Comparison of ENCODE assay signal across 1 cellular context in the genomic region with DNA sequence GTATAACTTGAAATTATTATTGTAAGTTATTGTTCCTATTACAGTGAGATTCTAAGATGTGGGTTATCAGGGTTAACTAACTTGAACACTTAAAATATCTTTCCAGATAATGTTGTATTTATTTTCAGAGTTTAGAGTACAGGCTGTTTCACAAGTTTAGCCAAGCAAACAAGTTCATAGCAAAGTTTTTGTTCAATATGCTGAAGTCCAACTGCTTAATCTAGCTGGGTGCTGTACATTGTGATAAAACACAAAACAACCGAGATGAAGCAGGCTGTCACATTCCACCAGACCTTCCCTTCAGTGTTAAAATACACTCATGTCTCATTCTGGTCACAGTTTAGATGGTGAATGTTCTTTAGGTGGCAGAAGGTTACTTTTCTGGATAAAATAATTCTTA.
TF ChIP-seq lines count a peak whose summit lies in the region.

No MANE protein-coding gene starts in this region.

TF ChIP-seq in liver, 16 proteins besides CTCF, POLR2A, EP300 and RAD21 (continued from another document):
- TF ChIP-seq FOXA2 (IDR thresholded peaks at IDR 0.05) (peak; percentile 69), FOXA1 (IDR thresholded peaks at IDR 0.05) (peak; percentile 68), SP1 (IDR thresholded peaks at IDR 0.05) (peak; percentile 91), GABPA (IDR thresholded peaks at IDR 0.05 in 1 of 2, conservative IDR thresholded peaks at IDR 0.05 in 1 of 2) (no peak), RXRA (IDR thresholded peaks at IDR 0.05) (peak; percentile 84 to 86), NR2F2 (IDR thresholded peaks at IDR 0.05) (no peak), JUND (IDR thresholded peaks at IDR 0.05) (peak; percentile 76 to 83), EGR1 (IDR thresholded peaks at IDR 0.05; ENCODE audit: low read depth in 2 of 2) (no peak)
- TF ChIP-seq, protein P1, sequence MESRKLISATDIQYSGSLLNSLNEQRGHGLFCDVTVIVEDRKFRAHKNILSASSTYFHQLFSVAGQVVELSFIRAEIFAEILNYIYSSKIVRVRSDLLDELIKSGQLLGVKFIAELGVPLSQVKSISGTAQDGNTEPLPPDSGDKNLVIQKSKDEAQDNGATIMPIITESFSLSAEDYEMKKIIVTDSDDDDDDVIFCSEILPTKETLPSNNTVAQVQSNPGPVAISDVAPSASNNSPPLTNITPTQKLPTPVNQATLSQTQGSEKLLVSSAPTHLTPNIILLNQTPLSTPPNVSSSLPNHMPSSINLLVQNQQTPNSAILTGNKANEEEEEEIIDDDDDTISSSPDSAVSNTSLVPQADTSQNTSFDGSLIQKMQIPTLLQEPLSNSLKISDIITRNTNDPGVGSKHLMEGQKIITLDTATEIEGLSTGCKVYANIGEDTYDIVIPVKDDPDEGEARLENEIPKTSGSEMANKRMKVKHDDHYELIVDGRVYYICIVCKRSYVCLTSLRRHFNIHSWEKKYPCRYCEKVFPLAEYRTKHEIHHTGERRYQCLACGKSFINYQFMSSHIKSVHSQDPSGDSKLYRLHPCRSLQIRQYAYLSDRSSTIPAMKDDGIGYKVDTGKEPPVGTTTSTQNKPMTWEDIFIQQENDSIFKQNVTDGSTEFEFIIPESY (IDR thresholded peaks at IDR 0.05): peak; percentile 79
- TF ChIP-seq, protein P2, sequence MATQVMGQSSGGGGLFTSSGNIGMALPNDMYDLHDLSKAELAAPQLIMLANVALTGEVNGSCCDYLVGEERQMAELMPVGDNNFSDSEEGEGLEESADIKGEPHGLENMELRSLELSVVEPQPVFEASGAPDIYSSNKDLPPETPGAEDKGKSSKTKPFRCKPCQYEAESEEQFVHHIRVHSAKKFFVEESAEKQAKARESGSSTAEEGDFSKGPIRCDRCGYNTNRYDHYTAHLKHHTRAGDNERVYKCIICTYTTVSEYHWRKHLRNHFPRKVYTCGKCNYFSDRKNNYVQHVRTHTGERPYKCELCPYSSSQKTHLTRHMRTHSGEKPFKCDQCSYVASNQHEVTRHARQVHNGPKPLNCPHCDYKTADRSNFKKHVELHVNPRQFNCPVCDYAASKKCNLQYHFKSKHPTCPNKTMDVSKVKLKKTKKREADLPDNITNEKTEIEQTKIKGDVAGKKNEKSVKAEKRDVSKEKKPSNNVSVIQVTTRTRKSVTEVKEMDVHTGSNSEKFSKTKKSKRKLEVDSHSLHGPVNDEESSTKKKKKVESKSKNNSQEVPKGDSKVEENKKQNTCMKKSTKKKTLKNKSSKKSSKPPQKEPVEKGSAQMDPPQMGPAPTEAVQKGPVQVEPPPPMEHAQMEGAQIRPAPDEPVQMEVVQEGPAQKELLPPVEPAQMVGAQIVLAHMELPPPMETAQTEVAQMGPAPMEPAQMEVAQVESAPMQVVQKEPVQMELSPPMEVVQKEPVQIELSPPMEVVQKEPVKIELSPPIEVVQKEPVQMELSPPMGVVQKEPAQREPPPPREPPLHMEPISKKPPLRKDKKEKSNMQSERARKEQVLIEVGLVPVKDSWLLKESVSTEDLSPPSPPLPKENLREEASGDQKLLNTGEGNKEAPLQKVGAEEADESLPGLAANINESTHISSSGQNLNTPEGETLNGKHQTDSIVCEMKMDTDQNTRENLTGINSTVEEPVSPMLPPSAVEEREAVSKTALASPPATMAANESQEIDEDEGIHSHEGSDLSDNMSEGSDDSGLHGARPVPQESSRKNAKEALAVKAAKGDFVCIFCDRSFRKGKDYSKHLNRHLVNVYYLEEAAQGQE (IDR thresholded peaks at IDR 0.05): peak; percentile 67
TF ChIP-seq in liver: peak in this region for 12.
